In the genomic region with DNA sequence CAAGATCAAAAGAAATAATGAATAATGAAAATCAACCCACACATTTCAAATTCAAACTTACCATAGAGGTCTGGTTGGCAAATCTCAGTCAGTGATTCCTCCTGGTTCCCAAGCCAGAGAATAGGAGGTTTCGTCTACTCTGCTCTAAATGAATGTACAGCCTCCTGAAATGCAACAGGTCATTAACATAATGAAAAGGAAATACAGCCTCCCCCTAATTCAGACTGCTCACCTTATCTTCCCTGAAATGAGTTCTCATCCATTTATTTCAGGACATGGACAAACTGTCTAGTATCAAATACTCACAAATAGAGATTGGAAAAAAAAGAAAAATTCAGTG, we compare ENCODE assay signal across 24 cellular contexts. TPM values are rescaled to one million over a fixed set of nuclear protein-coding genes. Genes with fewer than 3 reads are reported as not detected.
DNase-seq lines count a peak whose midpoint lies in the region; ATAC-seq and TF ChIP-seq lines count a peak whose summit lies in the region.
"Had no signal": no experiment of that assay in that cellular context is flagged by ENCODE, and none has a peak within 500 bp of the region (broad histone marks: within the 10 kb centered on the region; RNA-seq: fewer than 3 reads in every experiment).

No MANE protein-coding gene starts in this region.

- ATAC-seq in CD4-positive, CD25-positive, alpha-beta regulatory T cell (ENCODE audit: low read depth in 2 of 2): no peak
- no peak for ATAC-seq in activated CD8-positive, alpha-beta T cell treated with anti-CD3 and anti-CD28 coated beads for 36 hours
- no peak for ATAC-seq in HG03135 (IDR thresholded peaks at IDR 0.05; ENCODE audit: unreplicated experiment)

- H3K36me3 Mint-ChIP-seq in activated CD4-positive, alpha-beta T cell treated with anti-CD3 and anti-CD28 coated beads, Interleukin-2, amount 10 ng/mL, durations not matched to agents 24 days and 14 days (ENCODE audit: low read depth): peaks cover 6% of the 10 kb centered on the region
- H3K36me3 Mint-ChIP-seq in CD4-positive, CD25-positive, alpha-beta regulatory T cell: no peaks in the 10 kb centered on the region
- peaks cover 5% of the 10 kb centered on the region for H3K36me3 Mint-ChIP-seq in activated CD8-positive, alpha-beta T cell treated with anti-CD3 and anti-CD28 coated beads for 36 hours (ENCODE audit: low read depth)

- peaks cover 73% of the 10 kb centered on the region for H3K4me1 Mint-ChIP-seq in activated CD4-positive, alpha-beta T cell treated with anti-CD3 and anti-CD28 coated beads, Interleukin-2, amount 10 ng/mL, durations not matched to agents 24 days and 14 days
- H3K4me1 Mint-ChIP-seq in CD4-positive, CD25-positive, alpha-beta regulatory T cell: peaks cover 9 to 23% (median 14%) of the 10 kb centered on the region in 4 donors
- H3K4me1 Mint-ChIP-seq in activated CD8-positive, alpha-beta T cell treated with anti-CD3 and anti-CD28 coated beads for 36 hours (ENCODE audit: low read depth): peaks cover 81% of the 10 kb centered on the region

- no peak overlapping the region for H3K27ac ChIP-seq in CD4-positive, CD25-positive, alpha-beta regulatory T cell (ENCODE audit: insufficient read depth, low read length, poor library complexity, severe bottlenecking)
- H3K27ac ChIP-seq in muscle layer of duodenum (ENCODE audit: low read length) (peak overlapping the region; percentile 53), WERI-Rb-1 (no peak overlapping the region)
- H3K27ac ChIP-seq: adrenal gland, epithelial cell of prostate, left ventricle myocardium inferior, transverse colon, VCaP had no signal

- POLR2A ChIA-PET in activated CD8-positive, alpha-beta T cell treated with anti-CD3 and anti-CD28 coated beads for 36 hours (lab: Charles Lee): interaction anchor here (0.7 to 51.0 kb wide), 3 partner anchors 10 to 56 kb away, joined by 3 to 1592 read pairs (median 11); a partner anchor contains a TSS

- no peak for TF ChIP-seq CTCF in activated CD8-positive, alpha-beta T cell treated with anti-CD3 and anti-CD28 coated beads for 36 hours (IDR thresholded peaks at IDR 0.05)
- no peak for TF ChIP-seq CTCF in WERI-Rb-1 (IDR thresholded peaks at IDR 0.05; ENCODE audit: low read depth, low read length)

- intact Hi-C loops in activated CD4-positive, alpha-beta T cell treated with anti-CD3 and anti-CD28 coated beads, Interleukin-2, amount 10 ng/mL, durations not matched to agents 24 days and 14 days (cut with micrococcal nuclease): no loop called here
- intact Hi-C loops in activated CD8-positive, alpha-beta T cell treated with anti-CD3 and anti-CD28 coated beads for 36 hours (cut with micrococcal nuclease): no loop called here

- CTCF ChIA-PET in activated CD8-positive, alpha-beta T cell treated with anti-CD3 and anti-CD28 coated beads for 36 hours (lab: Charles Lee): interaction anchor here (0.7 to 7.9 kb wide), 10 partner anchors 10 to 184 kb away, joined by 3 to 50 read pairs (median 8); no protein-coding TSS in a partner anchor

- H3K9me3 Mint-ChIP-seq in activated CD4-positive, alpha-beta T cell treated with anti-CD3 and anti-CD28 coated beads, Interleukin-2, amount 10 ng/mL, durations not matched to agents 24 days and 14 days: peaks cover 4% of the 10 kb centered on the region
- no peaks in the 10 kb centered on the region for H3K9me3 Mint-ChIP-seq in CD4-positive, CD25-positive, alpha-beta regulatory T cell
- H3K9me3 Mint-ChIP-seq in activated CD8-positive, alpha-beta T cell treated with anti-CD3 and anti-CD28 coated beads for 36 hours: peaks cover 3% of the 10 kb centered on the region

- no peaks in the 10 kb centered on the region for H3K9me3 ChIP-seq in CD4-positive, CD25-positive, alpha-beta regulatory T cell (ENCODE audit: control insufficient read depth in 2 of 2, low read length in 2 of 2)
- H3K9me3 ChIP-seq in muscle layer of duodenum (ENCODE audit: control insufficient read depth in 1 of 2, low read length in 2 of 2) (no peaks in the 10 kb centered on the region), WERI-Rb-1 (ENCODE audit: severe bottlenecking) (no peaks in the 10 kb centered on the region)
- H3K9me3 ChIP-seq: adrenal gland, left ventricle myocardium inferior, transverse colon had no signal

- H3K27me3 ChIP-seq in CD4-positive, CD25-positive, alpha-beta regulatory T cell (ENCODE audit: control insufficient read depth, insufficient read depth, low read length): no peaks in the 10 kb centered on the region
- no peaks in the 10 kb centered on the region for H3K27me3 ChIP-seq in muscle layer of duodenum (ENCODE audit: low read depth, low read length)
- H3K27me3 ChIP-seq in WERI-Rb-1 (ENCODE audit: insufficient read depth, low read depth, severe bottlenecking): no peaks in the 10 kb centered on the region
- H3K27me3 ChIP-seq: transverse colon had no signal

- peak overlapping the region; percentile 71 for H3K4me3 Mint-ChIP-seq in activated CD4-positive, alpha-beta T cell treated with anti-CD3 and anti-CD28 coated beads, Interleukin-2, amount 10 ng/mL, durations not matched to agents 24 days and 14 days
- no peak overlapping the region for H3K4me3 Mint-ChIP-seq in CD4-positive, CD25-positive, alpha-beta regulatory T cell
- H3K4me3 Mint-ChIP-seq in activated CD8-positive, alpha-beta T cell treated with anti-CD3 and anti-CD28 coated beads for 36 hours: peak overlapping the region; percentile 68

- H3K27me3 Mint-ChIP-seq in activated CD4-positive, alpha-beta T cell treated with anti-CD3 and anti-CD28 coated beads, Interleukin-2, amount 10 ng/mL, durations not matched to agents 24 days and 14 days: no peaks in the 10 kb centered on the region
- no peaks in the 10 kb centered on the region for H3K27me3 Mint-ChIP-seq in CD4-positive, CD25-positive, alpha-beta regulatory T cell
- no peaks in the 10 kb centered on the region for H3K27me3 Mint-ChIP-seq in activated CD8-positive, alpha-beta T cell treated with anti-CD3 and anti-CD28 coated beads for 36 hours

- no peaks in the 10 kb centered on the region for H3K36me3 ChIP-seq in CD4-positive, CD25-positive, alpha-beta regulatory T cell (ENCODE audit: control insufficient read depth, insufficient read depth, low read length)
- no peaks in the 10 kb centered on the region for H3K36me3 ChIP-seq in muscle layer of duodenum (ENCODE audit: control insufficient read depth in 1 of 2, insufficient read depth in 2 of 2, low read length in 2 of 2)
- H3K36me3 ChIP-seq in WERI-Rb-1: no peaks in the 10 kb centered on the region
- H3K36me3 ChIP-seq: adrenal gland, left ventricle myocardium inferior, transverse colon had no signal

- H3K4me1 ChIP-seq in CD4-positive, CD25-positive, alpha-beta regulatory T cell (ENCODE audit: control insufficient read depth, insufficient read depth, low read length, poor library complexity, severe bottlenecking): peaks cover 3% of the 10 kb centered on the region
- H3K4me1 ChIP-seq in muscle layer of duodenum (ENCODE audit: control insufficient read depth in 1 of 2, insufficient read depth in 2 of 2, low read length in 2 of 2): no peaks in the 10 kb centered on the region
- H3K4me1 ChIP-seq: adrenal gland, left ventricle myocardium inferior had no signal

- DNase-seq in activated CD4-positive, alpha-beta T cell treated with anti-CD3 and anti-CD28 coated beads, Interleukin-2, amount 10 ng/mL, durations not matched to agents 24 days and 14 days: peak; percentile 52
- DNase-seq in activated CD4-positive, alpha-beta T cell treated with anti-CD3 and anti-CD28 coated beads for 48 hours: no peak
- DNase-seq in CD4-positive, CD25-positive, alpha-beta regulatory T cell: no peak
- DNase-seq in activated CD8-positive, alpha-beta T cell treated with anti-CD3 and anti-CD28 coated beads for 36 hours: no peak
- no peak for DNase-seq in WERI-Rb-1
- DNase-seq in GDM1 (lab: John Stamatoyannopoulos, UW): no peak
- DNase-seq: activated CD4-positive, alpha-beta T cell treated with anti-CD3 and anti-CD28 coated beads, Interleukin-2, amount 50 U/mL, for 4 hours; adrenal gland; AML-193; DMS153; effector CD8-positive, alpha-beta T cell; glutamatergic neuron; islet precursor cell; left ventricle myocardium inferior; mesendoderm; NCI-H446; NCI-H82; nucleus accumbens; transverse colon had no signal

- no peak overlapping the region for H3K4me3 ChIP-seq in CD4-positive, CD25-positive, alpha-beta regulatory T cell (ENCODE audit: low read depth, low read length)
- H3K4me3 ChIP-seq in muscle layer of duodenum (ENCODE audit: low read depth in 1 of 2, low read length in 2 of 2) (no peak overlapping the region), WERI-Rb-1 (ENCODE audit: low read depth, low read length) (no peak overlapping the region)
- H3K4me3 ChIP-seq: adrenal gland, left ventricle myocardium inferior, transverse colon had no signal

- H3K27ac Mint-ChIP-seq in activated CD4-positive, alpha-beta T cell treated with anti-CD3 and anti-CD28 coated beads, Interleukin-2, amount 10 ng/mL, durations not matched to agents 24 days and 14 days: peak overlapping the region; percentile 74
- peak overlapping the region in 2 of 3 donors; percentile 8 to 21 for H3K27ac Mint-ChIP-seq in CD4-positive, CD25-positive, alpha-beta regulatory T cell
- peak overlapping the region; percentile 85 for H3K27ac Mint-ChIP-seq in activated CD8-positive, alpha-beta T cell treated with anti-CD3 and anti-CD28 coated beads for 36 hours

RNA-seq across cellular contexts. Expression of a gene that starts 43.4 kb away (rescaled TPM):
- 320 and 321 TPM in 2 replicates for total RNA-seq in activated CD4-positive, alpha-beta T cell treated with anti-CD3 and anti-CD28 coated beads, Interleukin-2, amount 10 ng/mL, durations not matched to agents 24 days and 14 days
- 454 TPM for total RNA-seq in CD4-positive, CD25-positive, alpha-beta regulatory T cell
- polyA plus RNA-seq in CD4-positive, CD25-positive, alpha-beta regulatory T cell: 100 to 1,000 TPM; 123 to 205 (median 150) TPM
- total RNA-seq in activated CD8-positive, alpha-beta T cell treated with anti-CD3 and anti-CD28 coated beads for 36 hours: 100 to 1,000 TPM; 514 to 520 TPM
- total RNA-seq: H1 had no signal

Comparison
In these comparisons a context has a peak if more than half of its experiments do, and no peak if none do; other contexts are left out.
1. H3K27ac Mint-ChIP-seq: peak in every context shown above with its lines; median percentile 85 in activated CD8-positive, alpha-beta T cell treated with anti-CD3 and anti-CD28 coated beads for 36 hours; 74 in activated CD4-positive, alpha-beta T cell treated with anti-CD3 and anti-CD28 coated beads, Interleukin-2, amount 10 ng/mL, durations not matched to agents 24 days and 14 days; 14 in CD4-positive, CD25-positive, alpha-beta regulatory T cell.
2. H3K4me3 Mint-ChIP-seq: peak in activated CD4-positive, alpha-beta T cell treated with anti-CD3 and anti-CD28 coated beads, Interleukin-2, amount 10 ng/mL, durations not matched to agents 24 days and 14 days (single experiment) and activated CD8-positive, alpha-beta T cell treated with anti-CD3 and anti-CD28 coated beads for 36 hours (single experiment); none in CD4-positive, CD25-positive, alpha-beta regulatory T cell (0 of 4).